Comparison of ENCODE assay signal across 1 cellular context in the genomic region with DNA sequence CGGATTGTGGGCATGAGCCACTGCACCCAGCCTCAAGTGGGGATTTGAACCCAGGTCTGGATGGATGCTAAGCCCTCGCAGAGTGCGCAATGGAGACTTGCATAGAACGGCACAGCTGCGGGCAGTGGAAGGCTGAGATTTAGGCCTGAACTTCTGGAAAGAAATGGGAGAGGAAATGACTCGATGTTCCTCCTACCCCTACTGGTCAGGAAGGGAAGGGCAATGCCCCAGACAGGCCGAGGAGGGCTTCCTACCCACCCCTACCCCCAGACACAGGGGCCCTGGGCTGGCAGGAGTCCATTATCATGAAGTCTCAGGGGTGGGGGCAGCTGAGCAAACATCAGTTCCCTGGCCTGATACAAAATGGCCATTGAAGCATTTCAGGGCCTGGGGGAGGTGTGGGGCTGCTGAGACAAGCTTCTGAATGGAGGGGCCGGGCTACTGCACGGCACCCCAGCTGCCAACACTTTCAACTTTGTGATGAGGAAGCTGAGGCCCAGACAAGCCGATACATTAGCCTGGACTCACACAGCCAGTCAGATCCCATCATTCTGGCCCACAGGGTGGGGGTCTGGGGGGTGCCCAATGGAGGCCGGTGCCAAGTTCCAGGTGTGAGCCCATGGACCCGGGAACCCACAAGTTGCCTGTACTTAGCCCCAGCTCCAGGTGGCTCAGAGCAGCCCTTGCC.
TF ChIP-seq lines count a peak whose summit lies in the region.

No MANE protein-coding gene starts in this region.

TF ChIP-seq in K562, 482 proteins besides CTCF, POLR2A, EP300 and RAD21:
- TF ChIP-seq RBM25 (IDR thresholded peaks at IDR 0.05; ENCODE audit: low read depth, low read length, severe bottlenecking): peak; percentile 6
- no peak for TF ChIP-seq PCBP1 (IDR thresholded peaks at IDR 0.05; ENCODE audit: low read depth, low read length, poor library complexity, severe bottlenecking)
- no peak for TF ChIP-seq ZNF311 (CRISPR knock-in tag; IDR thresholded peaks at IDR 0.05)
- peak; percentile 37; the same call in 1 of the 2 replicates for TF ChIP-seq ZBTB7A (IDR thresholded peaks at IDR 0.05; ENCODE audit: borderline replicate concordance, control insufficient read depth, low read depth, low read length)
